8 cellular contexts compared by ENCODE assay signal in the genomic region with DNA sequence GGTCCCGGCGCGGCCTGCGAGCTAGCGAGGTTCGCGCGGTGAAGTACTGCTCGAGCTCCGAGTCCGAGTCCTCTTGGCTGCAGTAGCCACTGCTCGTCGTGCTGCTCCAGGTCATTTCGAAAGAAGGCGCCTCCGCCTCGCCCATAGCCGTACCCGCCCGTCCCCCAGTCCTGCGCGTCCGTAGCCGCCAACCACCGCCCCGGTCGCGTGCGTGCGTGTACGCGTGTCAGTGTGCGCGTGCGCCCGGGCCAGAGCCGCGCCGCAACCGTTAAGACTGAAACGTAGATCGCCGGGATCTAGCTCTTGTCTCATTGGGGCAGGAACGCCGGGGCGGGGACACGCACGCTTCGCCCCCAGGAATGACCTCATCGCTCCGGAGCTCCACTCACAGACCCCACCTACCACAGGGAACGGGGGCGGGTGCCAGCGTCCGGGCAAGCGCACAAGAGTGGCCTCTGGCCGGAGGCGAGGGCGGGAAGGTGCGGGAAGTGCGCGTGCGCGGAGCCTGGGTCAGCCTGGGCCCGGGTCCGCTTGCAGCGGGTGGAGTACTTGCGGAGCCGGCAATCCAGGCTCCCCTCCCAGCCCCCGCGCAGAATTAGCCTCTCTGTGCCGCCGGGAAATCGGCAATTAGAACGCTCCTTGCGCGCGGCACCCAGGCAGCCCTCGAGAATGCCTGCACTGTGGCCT. TPM values are rescaled to one million over a fixed set of nuclear protein-coding genes. Genes with fewer than 3 reads are reported as not detected.
DNase-seq lines count a peak whose midpoint lies in the region; ATAC-seq and TF ChIP-seq lines count a peak whose summit lies in the region.

No MANE protein-coding gene starts in this region.

- H3K27ac ChIP-seq in BLaER1 treated with 17β-estradiol and CSF1 and Interleukin-3, amounts not matched to agents 10 nM and 100 nM = peak overlapping the region; percentile 87 to 99 (median 95)
- H3K27ac ChIP-seq in coronary artery = peak overlapping the region; percentile 95 to 99

- peaks cover 64 to 81% (median 70%) of the 10 kb centered on the region in 10 experiments for H3K4me1 ChIP-seq in BLaER1 treated with 17β-estradiol and CSF1 and Interleukin-3, amounts not matched to agents 10 nM and 100 nM

- H3K4me1 Mint-ChIP-seq in activated CD4-positive, alpha-beta T cell treated with anti-CD3 and anti-CD28 coated beads, Interleukin-2, amount 10 ng/mL, durations not matched to agents 24 days and 14 days = peaks cover 54% of the 10 kb centered on the region

- no peak for TF ChIP-seq CTCF in coronary artery (IDR thresholded peaks at IDR 0.05)

- peaks cover 0 to 30% (median 12%) of the 10 kb centered on the region in 11 experiments; a peak in 14 of 22 replicates for H3K27me3 ChIP-seq in BLaER1 treated with 17β-estradiol and CSF1 and Interleukin-3, amounts not matched to agents 10 nM and 100 nM

- H3K36me3 ChIP-seq in BLaER1 treated with 17β-estradiol and CSF1 and Interleukin-3, amounts not matched to agents 10 nM and 100 nM = peaks cover 25 to 49% (median 43%) of the 10 kb centered on the region in 11 experiments

- H3K4me3 Mint-ChIP-seq in activated CD4-positive, alpha-beta T cell treated with anti-CD3 and anti-CD28 coated beads, Interleukin-2, amount 10 ng/mL, durations not matched to agents 24 days and 14 days = peak overlapping the region; percentile 85

- intact Hi-C loops in activated CD4-positive, alpha-beta T cell treated with anti-CD3 and anti-CD28 coated beads, Interleukin-2, amount 10 ng/mL, durations not matched to agents 24 days and 14 days (cut with micrococcal nuclease) = loop anchor here (1.0 to 5.0 kb wide), 8 partner anchors 9 to 275 kb away; a partner anchor contains a TSS

- H3K27ac Mint-ChIP-seq in activated CD4-positive, alpha-beta T cell treated with anti-CD3 and anti-CD28 coated beads, Interleukin-2, amount 10 ng/mL, durations not matched to agents 24 days and 14 days = peak overlapping the region; percentile 99

- DNase-seq in NCI-H526 (lab: John Stamatoyannopoulos, UW) (peak; percentile 97 to 99), coronary artery (ENCODE audit: low spot score) (peak; percentile 100), left lobe of liver (ENCODE audit: low spot score) (peak; percentile 100)
- DNase-seq in activated CD4-positive, alpha-beta T cell treated with anti-CD3 and anti-CD28 coated beads, Interleukin-2, amount 10 ng/mL, durations not matched to agents 24 days and 14 days = peak; percentile 99
- peak; percentile 97 to 98 for DNase-seq in stimulated activated CD4-positive, alpha-beta T cell treated with anti-CD3 and anti-CD28 coated beads, Interleukin-2, amount 100 ng/mL, for 24 hours

- no peaks in the 10 kb centered on the region for H3K27me3 Mint-ChIP-seq in activated CD4-positive, alpha-beta T cell treated with anti-CD3 and anti-CD28 coated beads, Interleukin-2, amount 10 ng/mL, durations not matched to agents 24 days and 14 days

- peaks cover 47 to 49% (median 47%) of the 10 kb centered on the region in 11 experiments for H4K20me1 ChIP-seq in BLaER1 treated with 17β-estradiol and CSF1 and Interleukin-3, amounts not matched to agents 10 nM and 100 nM

- peak overlapping the region; percentile 77 to 92 (median 88) for H3K4me3 ChIP-seq in BLaER1 treated with 17β-estradiol and CSF1 and Interleukin-3, amounts not matched to agents 10 nM and 100 nM
- peak overlapping the region; percentile 91 for H3K4me3 ChIP-seq in coronary artery

- peaks cover 43% of the 10 kb centered on the region for H3K36me3 Mint-ChIP-seq in activated CD4-positive, alpha-beta T cell treated with anti-CD3 and anti-CD28 coated beads, Interleukin-2, amount 10 ng/mL, durations not matched to agents 24 days and 14 days (ENCODE audit: low read depth)

- H3K4me2 ChIP-seq in BLaER1 treated with 17β-estradiol and CSF1 and Interleukin-3, amounts not matched to agents 10 nM and 100 nM = peak overlapping the region; percentile 87 to 100 (median 98)

- no peaks in the 10 kb centered on the region for H3K9me3 ChIP-seq in BLaER1 treated with 17β-estradiol and CSF1 and Interleukin-3, amounts not matched to agents 10 nM and 100 nM (replicated peaks in 1 of 11)

- ATAC-seq in GM19328 (IDR thresholded peaks at IDR 0.05; ENCODE audit: unreplicated experiment) (peak; percentile 64), HG03469 (IDR thresholded peaks at IDR 0.05; ENCODE audit: unreplicated experiment) (peak; percentile 43), left lobe of liver (peak; percentile 88)

- peak overlapping the region; percentile 85 to 98 (median 95) for H3K9ac ChIP-seq in BLaER1 treated with 17β-estradiol and CSF1 and Interleukin-3, amounts not matched to agents 10 nM and 100 nM

- no peaks in the 10 kb centered on the region for H3K9me3 Mint-ChIP-seq in activated CD4-positive, alpha-beta T cell treated with anti-CD3 and anti-CD28 coated beads, Interleukin-2, amount 10 ng/mL, durations not matched to agents 24 days and 14 days

RNA-seq across cellular contexts. Expression of a gene that starts 3.3 kb away (rescaled TPM):
- total RNA-seq in activated CD4-positive, alpha-beta T cell treated with anti-CD3 and anti-CD28 coated beads, Interleukin-2, amount 10 ng/mL, durations not matched to agents 24 days and 14 days = 68.3 and 68.8 TPM in 2 replicates
- 6.4 TPM for total RNA-seq in left lobe of liver

RNA-seq across cellular contexts. Expression of a gene that starts 8.2 kb away (rescaled TPM):
- 1.2 and 1.3 TPM in 2 replicates for total RNA-seq in activated CD4-positive, alpha-beta T cell treated with anti-CD3 and anti-CD28 coated beads, Interleukin-2, amount 10 ng/mL, durations not matched to agents 24 days and 14 days
- 1.7 TPM for total RNA-seq in left lobe of liver

RNA-seq across cellular contexts. Expression of a gene that starts 9.3 kb away (rescaled TPM):
- 24.4 and 25.0 TPM in 2 replicates for total RNA-seq in activated CD4-positive, alpha-beta T cell treated with anti-CD3 and anti-CD28 coated beads, Interleukin-2, amount 10 ng/mL, durations not matched to agents 24 days and 14 days
- 15.0 TPM for total RNA-seq in left lobe of liver

RNA-seq across cellular contexts. Expression of a gene that starts 13.3 kb away (rescaled TPM):
- 38.1 and 43.0 TPM in 2 replicates for total RNA-seq in activated CD4-positive, alpha-beta T cell treated with anti-CD3 and anti-CD28 coated beads, Interleukin-2, amount 10 ng/mL, durations not matched to agents 24 days and 14 days
- total RNA-seq in left lobe of liver = 15.6 TPM

RNA-seq across cellular contexts. Expression of a gene that starts 13.3 kb away (rescaled TPM):
- total RNA-seq in activated CD4-positive, alpha-beta T cell treated with anti-CD3 and anti-CD28 coated beads, Interleukin-2, amount 10 ng/mL, durations not matched to agents 24 days and 14 days = 23.9 and 27.0 TPM in 2 replicates
- 17.9 TPM for total RNA-seq in left lobe of liver

Comparison
In these comparisons a context has a peak if more than half of its experiments do, and no peak if none do; other contexts are left out.
1. Peak in every context shown above with its lines: DNase-seq, ATAC-seq, H3K4me3 ChIP-seq and H3K27ac ChIP-seq.